ENCODE assay signal across 22 cellular contexts in the genomic region with DNA sequence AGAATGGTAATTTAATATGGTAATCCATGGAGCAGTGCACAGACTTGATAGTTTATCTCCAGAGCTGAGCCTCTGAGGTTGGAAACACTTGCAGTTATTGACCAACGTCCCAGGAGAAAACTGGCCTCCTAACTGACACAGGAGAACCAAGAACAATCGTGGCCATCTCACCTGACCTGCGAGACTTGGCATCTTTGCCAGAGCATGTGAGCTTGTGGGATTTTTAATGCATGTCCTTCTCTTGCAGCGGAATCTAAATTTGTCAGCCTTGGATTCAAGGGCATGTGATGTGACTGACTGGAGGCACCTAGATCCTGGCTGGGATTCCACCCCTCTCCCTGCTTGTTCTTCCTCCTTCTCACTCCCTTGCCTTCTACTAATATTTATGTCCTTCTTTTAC. TPM values are rescaled to one million over a fixed set of nuclear protein-coding genes. Genes with fewer than 3 reads are reported as not detected.
"Had no signal": no experiment of that assay in that cellular context is flagged by ENCODE, and none has a peak within 500 bp of the region (broad histone marks: within the 10 kb centered on the region; RNA-seq: fewer than 3 reads in every experiment).

No MANE protein-coding gene starts in this region.

- H3K36me3 ChIP-seq: esophagus squamous epithelium, neural progenitor cell, prostate gland, right lobe of liver, transverse colon, vagina had no signal

- H3K27ac ChIP-seq: esophagus squamous epithelium, neural progenitor cell, prostate gland, right lobe of liver, transverse colon, vagina had no signal

- DNase-seq: activated B cell treated with CpG ODN at 0.5 μM for 24 hours; activated CD4-positive, alpha-beta memory T cell treated with anti-CD3 and anti-CD28 coated beads for 36 hours; activated CD4-positive, alpha-beta T cell treated with anti-CD3 and anti-CD28 coated beads for 4 hours; activated CD8-positive, alpha-beta memory T cell treated with anti-CD3 and anti-CD28 coated beads, Interleukin-2, amount 10 ng/mL, durations not matched to agents 7 days and 5 days; activated naive CD8-positive, alpha-beta T cell treated with anti-CD3 and anti-CD28 coated beads, Interleukin-2, amount 10 ng/mL, durations not matched to agents 7 days and 5 days; amygdala; caudate nucleus; effector memory CD8-positive, alpha-beta T cell; esophagus squamous epithelium; hippocampal formation; islet precursor cell; mammary epithelial cell; right lobe of liver; stimulated activated naive CD4-positive, alpha-beta T cell treated with Interleukin-2 at 50 U/mL for 16 hours; substantia nigra; transverse colon had no signal

- H3K4me1 ChIP-seq: prostate gland, right lobe of liver, transverse colon had no signal

- H3K9me3 ChIP-seq: esophagus squamous epithelium, prostate gland, right lobe of liver, transverse colon, vagina had no signal

- H3K9ac ChIP-seq: neural progenitor cell had no signal

- H3K4me2 ChIP-seq: neural progenitor cell had no signal

- ATAC-seq: activated CD8-positive, alpha-beta memory T cell treated with anti-CD3 and anti-CD28 coated beads, Interleukin-2, amount 10 ng/mL, durations not matched to agents 7 days and 5 days; effector memory CD8-positive, alpha-beta T cell; left lobe of liver; right lobe of liver had no signal

- H3K27me3 ChIP-seq: neural progenitor cell, right lobe of liver, transverse colon, vagina had no signal

- H2AFZ ChIP-seq: neural progenitor cell had no signal

- H3K4me3 ChIP-seq: esophagus squamous epithelium, neural progenitor cell, prostate gland, right lobe of liver, transverse colon, vagina had no signal

RNA-seq across cellular contexts. Expression of a gene that starts 27.8 kb away (rescaled TPM):
- total RNA-seq: activated B cell treated with CpG ODN at 0.5 μM for 24 hours; activated CD4-positive, alpha-beta memory T cell treated with anti-CD3 and anti-CD28 coated beads for 36 hours; activated CD8-positive, alpha-beta memory T cell treated with anti-CD3 and anti-CD28 coated beads, Interleukin-2, amount 10 ng/mL, durations not matched to agents 7 days and 5 days; activated naive CD8-positive, alpha-beta T cell treated with anti-CD3 and anti-CD28 coated beads, Interleukin-2, amount 10 ng/mL, durations not matched to agents 7 days and 5 days; dermis microvascular lymphatic vessel endothelial cell; mammary epithelial cell; osteoblast; transverse colon had no signal
- polyA plus RNA-seq: mammary epithelial cell had no signal

RNA-seq across cellular contexts. Expression of a gene that starts 32.1 kb away (rescaled TPM):
- total RNA-seq: activated B cell treated with CpG ODN at 0.5 μM for 24 hours; activated CD4-positive, alpha-beta memory T cell treated with anti-CD3 and anti-CD28 coated beads for 36 hours; activated CD8-positive, alpha-beta memory T cell treated with anti-CD3 and anti-CD28 coated beads, Interleukin-2, amount 10 ng/mL, durations not matched to agents 7 days and 5 days; dermis microvascular lymphatic vessel endothelial cell had no signal

RNA-seq across cellular contexts. Expression of a gene that starts 52.6 kb away (rescaled TPM):
- total RNA-seq: activated B cell treated with CpG ODN at 0.5 μM for 24 hours; activated CD4-positive, alpha-beta memory T cell treated with anti-CD3 and anti-CD28 coated beads for 36 hours; activated CD8-positive, alpha-beta memory T cell treated with anti-CD3 and anti-CD28 coated beads, Interleukin-2, amount 10 ng/mL, durations not matched to agents 7 days and 5 days; activated naive CD8-positive, alpha-beta T cell treated with anti-CD3 and anti-CD28 coated beads, Interleukin-2, amount 10 ng/mL, durations not matched to agents 7 days and 5 days; dermis microvascular lymphatic vessel endothelial cell; left lobe of liver; osteoblast; prostate gland; vagina had no signal
